9 cellular contexts compared by ENCODE assay signal in the genomic region with DNA sequence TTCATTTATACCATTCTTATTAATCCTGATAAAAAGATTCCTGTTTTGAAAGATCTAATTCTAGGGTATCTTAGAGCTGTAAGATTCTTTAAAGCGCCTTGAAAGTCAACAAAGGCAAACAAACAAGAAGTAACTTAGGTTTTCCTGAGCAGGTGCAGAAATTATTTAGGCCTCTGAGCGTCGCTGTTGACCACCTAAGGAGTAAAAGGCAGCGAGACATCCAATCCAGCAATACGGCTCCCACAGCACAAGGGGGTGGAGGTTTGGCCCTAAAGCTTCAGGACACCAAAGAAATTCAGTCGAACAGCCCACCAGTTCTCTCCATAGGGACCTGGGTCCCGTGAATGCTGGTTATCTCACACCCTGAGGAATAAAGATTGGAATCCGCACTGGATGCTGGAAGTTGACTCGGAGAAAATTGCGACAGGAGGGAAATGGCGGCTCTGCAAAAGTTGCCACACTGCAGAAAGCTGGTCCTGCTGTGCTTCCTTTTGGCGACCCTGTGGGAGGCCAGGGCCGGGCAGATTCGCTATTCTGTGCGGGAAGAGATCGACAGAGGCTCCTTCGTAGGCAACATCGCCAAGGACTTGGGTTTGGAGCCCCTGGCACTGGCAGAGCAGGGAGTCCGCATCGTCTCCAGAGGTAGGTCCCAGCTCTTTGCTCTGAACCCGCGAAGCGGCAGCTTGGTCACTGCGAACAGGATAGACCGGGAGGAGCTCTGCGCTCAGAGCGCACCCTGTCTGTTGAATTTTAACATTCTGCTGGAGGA. TPM values are rescaled to one million over a fixed set of nuclear protein-coding genes. Genes with fewer than 3 reads are reported as not detected.
A peak's percentile ranks its signal among the peaks of the same experiment; 100 is the strongest.
DNase-seq lines count a peak whose midpoint lies in the region; ATAC-seq and TF ChIP-seq lines count a peak whose summit lies in the region.
"Had no signal": no experiment of that assay in that cellular context is flagged by ENCODE, and none has a peak within 500 bp of the region (broad histone marks: within the 10 kb centered on the region; RNA-seq: fewer than 3 reads in every experiment).

A gene (plus strand): TSS at position 223 of the 769 bp plus-strand sequence.

- no peak within 1 kb of the TSS for H3K4me3 Mint-ChIP-seq in glutamatergic neuron (ENCODE audit: unreplicated experiment)

- no peaks in the 10 kb centered on the region for H3K27me3 ChIP-seq in mucosa of rectum (ENCODE audit: control insufficient read depth in 2 of 2, insufficient read depth in 2 of 2, low read length in 2 of 2)

- peak; percentile 39 for TF ChIP-seq RAD21 in Ishikawa (IDR thresholded peaks at IDR 0.05; ENCODE audit: low read depth)

- H3K27ac Mint-ChIP-seq in glutamatergic neuron (ENCODE audit: unreplicated experiment) = no peak within 1 kb of the TSS

- H3K36me3 Mint-ChIP-seq in glutamatergic neuron (ENCODE audit: unreplicated experiment) = peaks cover 53% of the 10 kb centered on the region

- H3K4me1 Mint-ChIP-seq in glutamatergic neuron (ENCODE audit: low read depth, unreplicated experiment) = no peaks in the 10 kb centered on the region

- DNase-seq in COR-L47 (lab: John Stamatoyannopoulos, UW) (peak; percentile 30), choroid plexus epithelial cell (ENCODE audit: low read depth) (peak; percentile 59), glutamatergic neuron (no peak), left colon (no peak)

- no peak for TF ChIP-seq EP300 in Ishikawa (IDR thresholded peaks at IDR 0.05; ENCODE audit: borderline replicate concordance)

- peaks cover 19 to 22% of the 10 kb centered on the region in 2 donors for H3K9me3 ChIP-seq in mucosa of rectum (ENCODE audit: control insufficient read depth in 2 of 2, low read length in 2 of 2)

- H3K27ac ChIP-seq in mucosa of rectum (ENCODE audit: low read depth in 2 of 2, low read length in 2 of 2) = no peak within 1 kb of the TSS
- H3K27ac ChIP-seq: neutrophil had no signal

- no peaks in the 10 kb centered on the region for H3K4me1 ChIP-seq in mucosa of rectum (ENCODE audit: control insufficient read depth in 2 of 2, insufficient read depth in 2 of 2, low read length in 2 of 2)

- H3K4me3 ChIP-seq in choroid plexus epithelial cell (ENCODE audit: low read depth, low read length) (peak within 1 kb of the TSS; percentile 46), mucosa of rectum (ENCODE audit: low read length in 2 of 2) (peak within 1 kb of the TSS; percentile 10 to 39)

- no peaks in the 10 kb centered on the region for H3K36me3 ChIP-seq in mucosa of rectum (ENCODE audit: control insufficient read depth in 2 of 2, insufficient read depth in 2 of 2, low read length in 2 of 2)
- H3K36me3 ChIP-seq: neutrophil had no signal

- H3K9ac ChIP-seq in mucosa of rectum (ENCODE audit: low read depth in 1 of 2, low read length in 2 of 2) = no peak within 1 kb of the TSS

- H3K9me3 Mint-ChIP-seq in glutamatergic neuron (ENCODE audit: unreplicated experiment) = peaks cover 19% of the 10 kb centered on the region

- no peak for ATAC-seq in HG03571 (IDR thresholded peaks at IDR 0.05; ENCODE audit: unreplicated experiment)
- no peak for ATAC-seq in left colon
- ATAC-seq in HG03565 (IDR thresholded peaks at IDR 0.05; ENCODE audit: unreplicated experiment) = no peak

- intact Hi-C loops in left colon (cut with DNase I, micrococcal nuclease) = no loop called here

- peak; percentile 63 for TF ChIP-seq CTCF in choroid plexus epithelial cell (conservative IDR thresholded peaks at IDR 0.05; ENCODE audit: low read depth, low read length)
- TF ChIP-seq CTCF in glutamatergic neuron (IDR thresholded peaks at IDR 0.05; ENCODE audit: partially characterized antibody, unreplicated experiment) = no peak

- peaks cover 3% of the 10 kb centered on the region for H3K27me3 Mint-ChIP-seq in glutamatergic neuron (ENCODE audit: unreplicated experiment)

TF ChIP-seq in Ishikawa, 13 proteins besides CTCF, POLR2A, EP300 and RAD21:
- TF ChIP-seq, protein P1, sequence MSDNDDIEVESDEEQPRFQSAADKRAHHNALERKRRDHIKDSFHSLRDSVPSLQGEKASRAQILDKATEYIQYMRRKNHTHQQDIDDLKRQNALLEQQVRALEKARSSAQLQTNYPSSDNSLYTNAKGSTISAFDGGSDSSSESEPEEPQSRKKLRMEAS (IDR thresholded peaks at IDR 0.05) = no peak
- TF ChIP-seq TCF12 (IDR thresholded peaks at IDR 0.05; ENCODE audit: low read depth) = no peak
- TF ChIP-seq EGR1 (IDR thresholded peaks at IDR 0.05) = no peak
- no peak for TF ChIP-seq ZBTB7A (IDR thresholded peaks at IDR 0.05; ENCODE audit: low read depth)
- TF ChIP-seq CEBPB (IDR thresholded peaks at IDR 0.05) = no peak

RNA-seq across cellular contexts. Expression of the gene that starts here (rescaled TPM):
- 3.0 TPM for total RNA-seq in glutamatergic neuron (ENCODE audit: unreplicated experiment)
- under 1 TPM; 0.31 to 0.75 TPM for total RNA-seq in left colon

Comparison
In these comparisons a context has a peak if more than half of its experiments do, and no peak if none do; other contexts are left out.
1. DNase-seq: peak in COR-L47 (single experiment) and choroid plexus epithelial cell (single experiment); none in glutamatergic neuron (single experiment) and left colon (0 of 2).